ENCODE assay signal across 26 cellular contexts in the genomic region with DNA sequence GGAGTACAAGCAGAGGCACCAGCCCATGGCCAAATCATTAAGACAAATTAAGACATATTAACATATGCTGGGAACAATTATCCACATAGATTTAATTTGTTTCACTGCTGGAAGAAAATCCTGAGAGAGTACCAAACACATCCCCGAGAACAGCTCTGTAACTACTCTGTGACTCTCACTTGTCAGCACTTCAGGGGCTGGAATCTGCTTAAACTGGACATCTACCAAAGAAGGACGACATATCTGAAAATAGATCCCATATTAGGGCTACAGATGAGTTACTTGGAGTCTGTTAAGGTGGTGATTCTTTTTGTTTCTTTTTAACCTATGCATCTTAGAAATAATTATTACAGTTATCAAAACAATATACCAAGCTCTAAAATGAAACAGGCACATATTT.
DNase-seq lines count a peak whose midpoint lies in the region; ATAC-seq and TF ChIP-seq lines count a peak whose summit lies in the region.
"Had no signal": no experiment of that assay in that cellular context is flagged by ENCODE, and none has a peak within 500 bp of the region (broad histone marks: within the 10 kb centered on the region; RNA-seq: fewer than 3 reads in every experiment).

No MANE protein-coding gene starts in this region.

- H3K4me3 Mint-ChIP-seq in neural progenitor cell = no peak overlapping the region
- H3K4me3 Mint-ChIP-seq: CD4-positive, alpha-beta T cell had no signal

- DNase-seq in esophagus muscularis mucosa (ENCODE audit: extremely low spot score) = no peak
- no peak for DNase-seq in heart left ventricle
- DNase-seq in transverse colon = no peak
- DNase-seq in NCI-H1092 (lab: John Stamatoyannopoulos, UW) = no peak
- no peak for DNase-seq in neural progenitor cell (ENCODE audit: low spot score)
- DNase-seq: AML-193; CD4-positive, alpha-beta T cell; Karpas-422; NCI-H1092 treated with DMSO at 0.1 percent for 48 hours; NCI-H1436; NCI-H187; NCI-H2081 treated with DMSO at 0.1 percent for 48 hours; NCI-H2171; NCI-H226; NCI-H510A; NCI-H69; SIG-M5; SK-N-SH had no signal

- no peaks in the 10 kb centered on the region for H3K36me3 Mint-ChIP-seq in neural progenitor cell

- H3K4me2 ChIP-seq in neural progenitor cell = no peak overlapping the region
- H3K4me2 ChIP-seq: A549; BLaER1 treated with 17β-estradiol and CSF1 and Interleukin-3, amounts not matched to agents 10 nM and 100 nM; SK-N-SH had no signal

- ATAC-seq in heart left ventricle = peak; percentile 81 to 84 (median 82)
- ATAC-seq in GM18907 (IDR thresholded peaks at IDR 0.05; ENCODE audit: unreplicated experiment) = no peak
- ATAC-seq: A549, HCT116, HepG2, Panc1 had no signal

- H3F3A ChIP-seq in neural progenitor cell (ENCODE audit: low read depth) = no peaks in the 10 kb centered on the region

- TF ChIP-seq CTCF in esophagus muscularis mucosa (IDR thresholded peaks at IDR 0.05) = no peak
- no peak for TF ChIP-seq CTCF in heart left ventricle (IDR thresholded peaks at IDR 0.05)
- no peak for TF ChIP-seq CTCF in transverse colon (IDR thresholded peaks at IDR 0.05)
- TF ChIP-seq CTCF in neural progenitor cell (IDR thresholded peaks at IDR 0.05) = no peak

- H3K27ac Mint-ChIP-seq in neural progenitor cell = no peak overlapping the region
- H3K27ac Mint-ChIP-seq: CD4-positive, alpha-beta T cell had no signal

- peaks cover 3% of the 10 kb centered on the region for H3K4me1 Mint-ChIP-seq in neural progenitor cell

- no peaks in the 10 kb centered on the region for H3K36me3 ChIP-seq in esophagus muscularis mucosa
- no peaks in the 10 kb centered on the region for H3K36me3 ChIP-seq in heart left ventricle
- H3K36me3 ChIP-seq in muscle layer of colon (ENCODE audit: insufficient read depth, low read length) = no peaks in the 10 kb centered on the region
- H3K36me3 ChIP-seq in transverse colon = no peaks in the 10 kb centered on the region
- H3K36me3 ChIP-seq in neural progenitor cell = no peaks in the 10 kb centered on the region

- no peaks in the 10 kb centered on the region for H3K9me3 ChIP-seq in esophagus muscularis mucosa
- no peaks in the 10 kb centered on the region for H3K9me3 ChIP-seq in heart left ventricle
- H3K9me3 ChIP-seq in muscle layer of colon (ENCODE audit: low read length) = no peaks in the 10 kb centered on the region
- H3K9me3 ChIP-seq in transverse colon = no peaks in the 10 kb centered on the region
- H3K9me3 ChIP-seq in neural progenitor cell (ENCODE audit: low read depth) = no peaks in the 10 kb centered on the region
- H3K9me3 ChIP-seq: A549, SK-N-SH had no signal

- H3K27me3 Mint-ChIP-seq in neural progenitor cell (ENCODE audit: insufficient read depth, low read depth) = no peaks in the 10 kb centered on the region
- H3K27me3 Mint-ChIP-seq: CD4-positive, alpha-beta T cell had no signal

- in situ Hi-C loops in transverse colon (cut with MboI; ENCODE audit: low pct_ligation_motif_present in 1 of 4, low pct_unique_long_range_greater_than_20kb in 1 of 4, low sequenced_read_pairs in 3 of 4) = no loop called here

- H2AFZ ChIP-seq in neural progenitor cell (replicated peaks) = no peak overlapping the region

- H3K27ac ChIP-seq in esophagus muscularis mucosa (replicated peaks in 1 of 4) (peak overlapping the region in 3 of 4 donors; percentile 38 to 67 (median 58)), heart left ventricle (peak overlapping the region in 1 of 12 donors; percentile 63), muscle layer of colon (ENCODE audit: low read depth, low read length) (peak overlapping the region; percentile 74), transverse colon (peak overlapping the region in 3 of 4 donors; percentile 23 to 32 (median 27)), neural progenitor cell (no peak overlapping the region)
- H3K27ac ChIP-seq: A549; BLaER1 treated with 17β-estradiol and CSF1 and Interleukin-3, amounts not matched to agents 10 nM and 100 nM; RWPE1 had no signal

- no peak for TF ChIP-seq EP300 in esophagus muscularis mucosa (IDR thresholded peaks at IDR 0.05)
- TF ChIP-seq EP300 in transverse colon (IDR thresholded peaks at IDR 0.05; ENCODE audit: low read depth) = no peak

- 46% methylated on average over 2 of the region's 2 CpGs for WGBS in esophagus muscularis mucosa
- 9 to 21% (median 20%) methylated on average over 2 of the region's 2 CpGs for WGBS in heart left ventricle, 4 donors
- 60 to 67% methylated on average over 1 to 2 of the region's 2 CpGs for WGBS in transverse colon (ENCODE audit: low coverage in 1 of 2), 2 donors

- H3K9me3 Mint-ChIP-seq in neural progenitor cell = no peaks in the 10 kb centered on the region
- H3K9me3 Mint-ChIP-seq: CD4-positive, alpha-beta T cell had no signal

- TF ChIP-seq POLR2A in esophagus muscularis mucosa (IDR thresholded peaks at IDR 0.05; ENCODE audit: low read depth) = no peak
- TF ChIP-seq POLR2A in heart left ventricle (IDR thresholded peaks at IDR 0.05) = no peak
- TF ChIP-seq POLR2A in transverse colon (IDR thresholded peaks at IDR 0.05) = no peak

- H3K9ac ChIP-seq in muscle layer of colon (ENCODE audit: low read length) = no peak overlapping the region
- H3K9ac ChIP-seq in neural progenitor cell = no peak overlapping the region
- H3K9ac ChIP-seq: BLaER1 treated with 17β-estradiol and CSF1 and Interleukin-3, amounts not matched to agents 10 nM and 100 nM; SK-N-SH had no signal

- no peaks in the 10 kb centered on the region for H4K20me1 ChIP-seq in neural progenitor cell (ENCODE audit: low read depth)

- H3K4me3 ChIP-seq in esophagus muscularis mucosa = no peak overlapping the region
- no peak overlapping the region for H3K4me3 ChIP-seq in heart left ventricle
- no peak overlapping the region for H3K4me3 ChIP-seq in muscle layer of colon (ENCODE audit: low read depth in 1 of 2, low read length in 2 of 2)
- H3K4me3 ChIP-seq in transverse colon = no peak overlapping the region
- no peak overlapping the region for H3K4me3 ChIP-seq in neural progenitor cell
- H3K4me3 ChIP-seq: A549; BLaER1 treated with 17β-estradiol and CSF1 and Interleukin-3, amounts not matched to agents 10 nM and 100 nM had no signal

- intact Hi-C loops in esophagus muscularis mucosa (cut with DNase I) (no loop called here), heart left ventricle (cut with DNase I) (loop anchor here in 2 of 10 donors (10.0 kb wide), 1 partner anchor 64 kb away; a partner anchor contains a TSS), transverse colon (cut with DNase I; ENCODE audit: low total_unique reads) (no loop called here)

- H3K4me1 ChIP-seq in esophagus muscularis mucosa = peaks cover 17 to 43% (median 29%) of the 10 kb centered on the region in 4 donors
- peaks cover 0 to 28% (median 15%) of the 10 kb centered on the region in 12 donors for H3K4me1 ChIP-seq in heart left ventricle
- peaks cover 39% of the 10 kb centered on the region for H3K4me1 ChIP-seq in muscle layer of colon (ENCODE audit: insufficient read depth, low read length)
- no peaks in the 10 kb centered on the region for H3K4me1 ChIP-seq in transverse colon
- H3K4me1 ChIP-seq in neural progenitor cell = peaks cover 5% of the 10 kb centered on the region

- no peaks in the 10 kb centered on the region for H3K27me3 ChIP-seq in esophagus muscularis mucosa
- H3K27me3 ChIP-seq in heart left ventricle = no peaks in the 10 kb centered on the region
- H3K27me3 ChIP-seq in muscle layer of colon (ENCODE audit: control insufficient read depth in 1 of 2, insufficient read depth in 2 of 2, low read length in 2 of 2) = no peaks in the 10 kb centered on the region
- H3K27me3 ChIP-seq in transverse colon = no peaks in the 10 kb centered on the region
- H3K27me3 ChIP-seq in neural progenitor cell = no peaks in the 10 kb centered on the region

- H3K79me2 ChIP-seq in neural progenitor cell (ENCODE audit: low read depth) = no peaks in the 10 kb centered on the region
